ENCODE assay signal across 1 cellular context in the genomic region with DNA sequence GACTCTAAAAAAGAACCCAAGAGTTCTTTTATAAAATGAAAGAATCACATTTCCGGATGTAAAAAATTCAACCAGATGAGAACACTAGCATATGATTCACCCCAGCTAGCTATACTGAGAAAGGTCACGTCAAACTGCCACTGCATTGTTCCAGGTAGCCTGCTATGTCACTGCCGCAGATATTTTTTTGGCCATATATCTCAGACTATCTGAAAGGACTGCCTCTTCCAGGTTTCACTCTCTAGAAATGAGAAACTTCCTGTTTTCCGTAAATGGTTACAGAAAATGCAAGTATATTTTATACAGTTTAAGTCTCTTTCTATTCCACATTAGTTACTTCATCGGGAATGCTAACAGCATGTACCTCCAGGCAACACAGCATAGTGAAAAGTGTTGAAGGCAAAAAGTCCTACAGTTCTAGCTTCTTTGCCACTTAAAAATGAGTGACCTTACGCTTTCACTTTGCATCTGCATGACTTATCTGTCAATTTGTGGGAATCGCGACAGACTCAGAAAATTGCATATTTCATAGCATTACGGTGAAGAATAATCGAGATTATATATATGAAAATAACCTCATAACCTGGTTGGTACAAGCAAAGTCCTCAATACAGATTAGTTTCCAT.
TF ChIP-seq lines count a peak whose summit lies in the region.

No MANE protein-coding gene starts in this region.

TF ChIP-seq in SK-N-SH, 30 proteins besides CTCF, POLR2A, EP300 and RAD21 (continued from another document):
- TF ChIP-seq, protein P1, sequence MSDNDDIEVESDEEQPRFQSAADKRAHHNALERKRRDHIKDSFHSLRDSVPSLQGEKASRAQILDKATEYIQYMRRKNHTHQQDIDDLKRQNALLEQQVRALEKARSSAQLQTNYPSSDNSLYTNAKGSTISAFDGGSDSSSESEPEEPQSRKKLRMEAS (IDR thresholded peaks at IDR 0.05; ENCODE audit: low read depth), result no peak
- TF ChIP-seq, protein P2, sequence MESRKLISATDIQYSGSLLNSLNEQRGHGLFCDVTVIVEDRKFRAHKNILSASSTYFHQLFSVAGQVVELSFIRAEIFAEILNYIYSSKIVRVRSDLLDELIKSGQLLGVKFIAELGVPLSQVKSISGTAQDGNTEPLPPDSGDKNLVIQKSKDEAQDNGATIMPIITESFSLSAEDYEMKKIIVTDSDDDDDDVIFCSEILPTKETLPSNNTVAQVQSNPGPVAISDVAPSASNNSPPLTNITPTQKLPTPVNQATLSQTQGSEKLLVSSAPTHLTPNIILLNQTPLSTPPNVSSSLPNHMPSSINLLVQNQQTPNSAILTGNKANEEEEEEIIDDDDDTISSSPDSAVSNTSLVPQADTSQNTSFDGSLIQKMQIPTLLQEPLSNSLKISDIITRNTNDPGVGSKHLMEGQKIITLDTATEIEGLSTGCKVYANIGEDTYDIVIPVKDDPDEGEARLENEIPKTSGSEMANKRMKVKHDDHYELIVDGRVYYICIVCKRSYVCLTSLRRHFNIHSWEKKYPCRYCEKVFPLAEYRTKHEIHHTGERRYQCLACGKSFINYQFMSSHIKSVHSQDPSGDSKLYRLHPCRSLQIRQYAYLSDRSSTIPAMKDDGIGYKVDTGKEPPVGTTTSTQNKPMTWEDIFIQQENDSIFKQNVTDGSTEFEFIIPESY (IDR thresholded peaks at IDR 0.05; ENCODE audit: borderline replicate concordance, low read depth), result no peak
- no peak for TF ChIP-seq NFIC (IDR thresholded peaks at IDR 0.05; ENCODE audit: borderline replicate concordance)
- no peak for TF ChIP-seq ELF1 (IDR thresholded peaks at IDR 0.05)
- no peak for TF ChIP-seq MXI1 (IDR thresholded peaks at IDR 0.05; ENCODE audit: low read depth, low read length)
- no peak for TF ChIP-seq RXRA (IDR thresholded peaks at IDR 0.05; ENCODE audit: borderline replicate concordance, low read depth)
- TF ChIP-seq MEF2A (IDR thresholded peaks at IDR 0.05; ENCODE audit: borderline replicate concordance, low read depth), result no peak
- no peak for TF ChIP-seq CHD2 (IDR thresholded peaks at IDR 0.05; ENCODE audit: low read length, partially characterized antibody)
- TF ChIP-seq FOXJ3 (CRISPR knock-in tag; IDR thresholded peaks at IDR 0.05), result no peak
